ENCODE assay signal across 8 cellular contexts in the genomic region with DNA sequence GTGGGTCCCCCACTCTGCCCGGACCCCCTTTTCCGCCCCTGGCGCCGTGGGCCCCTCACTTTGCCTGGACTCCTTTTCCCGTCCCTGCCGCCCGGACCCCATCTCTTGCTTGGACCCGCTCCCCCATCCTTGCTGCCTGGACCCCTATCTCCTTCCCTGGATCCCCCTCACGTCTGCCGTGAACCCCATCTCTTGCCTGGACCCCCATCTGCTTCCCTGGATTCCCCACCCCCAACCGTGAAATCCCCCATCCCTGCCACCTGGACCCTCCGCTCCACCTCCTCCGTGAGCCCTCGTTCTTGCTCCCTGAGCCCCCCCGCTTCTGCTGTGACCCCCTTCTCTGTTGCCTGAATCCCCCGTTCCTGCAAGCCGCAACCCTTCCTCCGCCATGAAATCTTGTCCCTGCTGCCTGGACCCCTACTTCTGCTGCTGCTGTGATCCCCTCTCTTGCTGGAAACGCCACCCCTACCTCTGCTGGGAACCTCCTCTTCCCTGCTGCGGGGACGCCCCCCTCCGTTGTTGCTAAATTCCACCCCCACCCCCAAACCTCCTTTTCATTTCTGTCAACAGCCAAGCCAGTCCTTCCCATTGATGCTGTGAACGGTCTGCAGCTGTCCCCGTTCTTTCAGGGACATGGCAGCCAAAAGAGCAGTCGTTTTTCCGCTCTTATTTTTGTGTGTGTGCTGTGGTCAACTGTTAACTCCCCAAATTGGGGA. TPM values are rescaled to one million over a fixed set of nuclear protein-coding genes. Genes with fewer than 3 reads are reported as not detected.
DNase-seq lines count a peak whose midpoint lies in the region; ATAC-seq and TF ChIP-seq lines count a peak whose summit lies in the region.

No MANE protein-coding gene starts in this region.

- H3K36me3 ChIP-seq in DND-41 (ENCODE audit: insufficient read depth, low read length) (peaks cover 44% of the 10 kb centered on the region), thymus (ENCODE audit: control insufficient read depth, insufficient read depth) (peaks cover 29% of the 10 kb centered on the region)

- no peaks in the 10 kb centered on the region; the same call in none of the 2 replicates for H4K20me1 ChIP-seq in DND-41 (ENCODE audit: insufficient read depth, low read length)

- H3K4me3 ChIP-seq in DND-41 (ENCODE audit: low read depth in 1 of 2, low read length in 2 of 2) (peak overlapping the region; percentile 84 to 90; a peak in 3 of 4 replicates), NB4 (ENCODE audit: low read depth, low read length) (peak overlapping the region; percentile 51), cardiac fibroblast (replicated peaks in 1 of 2; ENCODE audit: low read depth in 2 of 2, low read length in 2 of 2) (peak overlapping the region; percentile 86 to 96), thymus (ENCODE audit: low read length) (peak overlapping the region; percentile 94)

- DNase-seq in DND-41 (peak; percentile 20), NB4 (ENCODE audit: low read depth) (peak; percentile 30), cardiac fibroblast (ENCODE audit: low read depth in 2 of 2) (peak; percentile 19 to 39), medulla oblongata (ENCODE audit: extremely low spot score) (peak; percentile 64), NCI-H2107 treated with DMSO at 0.1 percent for 48 hours (lab: John Stamatoyannopoulos, UW; ENCODE audit: unreplicated experiment) (no peak)
- DNase-seq in stimulated activated CD4-positive, alpha-beta T cell treated with anti-CD3 and anti-CD28 coated beads, Interleukin-1b, Interleukin-23, amount 100 ng/mL, for 48 hours = no peak
- no peak for DNase-seq in activated CD8-positive, alpha-beta memory T cell treated with anti-CD3 and anti-CD28 coated beads, Interleukin-2, amount 50 U/mL, for 48 hours

- peaks cover 34% of the 10 kb centered on the region for H3K4me1 ChIP-seq in DND-41 (ENCODE audit: insufficient read depth, low read length)
- peaks cover 16% of the 10 kb centered on the region for H3K4me1 ChIP-seq in thymus (ENCODE audit: control insufficient read depth, insufficient read depth, low read length)

- TF ChIP-seq CTCF in DND-41 (IDR thresholded peaks at IDR 0.05; ENCODE audit: borderline replicate concordance, extremely low read depth, low read length, poor library complexity, severe bottlenecking) (no peak), NB4 (IDR thresholded peaks at IDR 0.05; ENCODE audit: low read depth, low read length) (no peak), cardiac fibroblast (IDR thresholded peaks at IDR 0.05; ENCODE audit: low read depth, low read length) (no peak)

- peak overlapping the region; percentile 97 for H3K9ac ChIP-seq in DND-41 (ENCODE audit: low read depth, low read length)

- peak overlapping the region; percentile 88 for H3K4me2 ChIP-seq in DND-41 (ENCODE audit: insufficient read depth, low read length)

- H3K9me3 ChIP-seq in DND-41 (ENCODE audit: insufficient read depth, low read length, severe bottlenecking) (no peaks in the 10 kb centered on the region), thymus (ENCODE audit: control insufficient read depth) (no peaks in the 10 kb centered on the region)

- TF ChIP-seq POLR2A in NB4 (IDR thresholded peaks at IDR 0.05; ENCODE audit: extremely low read depth, insufficient read length) = no peak

- no peak for ATAC-seq in DND-41 (ENCODE audit: insufficient read depth, low read depth)

- 3% methylated on average over 26 of the region's 26 CpGs for WGBS in thymus

- H3K27me3 ChIP-seq in DND-41 (ENCODE audit: insufficient read depth, low read length, poor library complexity) (no peaks in the 10 kb centered on the region), thymus (ENCODE audit: control insufficient read depth, insufficient read depth) (no peaks in the 10 kb centered on the region)

- H2AFZ ChIP-seq in DND-41 (ENCODE audit: low read depth, low read length) = peak overlapping the region; percentile 62

- H3K79me2 ChIP-seq in DND-41 (ENCODE audit: insufficient read depth, low read length) = peaks cover 36% of the 10 kb centered on the region

- H3K27ac ChIP-seq in DND-41 (ENCODE audit: low read length) (peak overlapping the region; percentile 74), thymus (ENCODE audit: low read depth) (peak overlapping the region; percentile 8)

RNA-seq across cellular contexts. Expression of gene NDUFS7, which starts 28.3 kb away (rescaled TPM):
- 61.8 TPM for polyA plus RNA-seq in thymus

RNA-seq across cellular contexts. Expression of gene GAMT, which starts 45.9 kb away (rescaled TPM):
- 19.1 TPM for polyA plus RNA-seq in thymus

RNA-seq across cellular contexts. Expression of gene DAZAP1, which starts 52.0 kb away (rescaled TPM):
- 112 TPM for polyA plus RNA-seq in thymus

Comparison
In these comparisons a context has a peak if more than half of its experiments do, and no peak if none do; other contexts are left out.
1. DNase-seq: peak in DND-41 (single experiment), NB4 (single experiment), cardiac fibroblast (2 of 2) and medulla oblongata (single experiment); none in stimulated activated CD4-positive, alpha-beta T cell treated with anti-CD3 and anti-CD28 coated beads, Interleukin-1b, Interleukin-23, amount 100 ng/mL, for 48 hours (single experiment), activated CD8-positive, alpha-beta memory T cell treated with anti-CD3 and anti-CD28 coated beads, Interleukin-2, amount 50 U/mL, for 48 hours (single experiment) and NCI-H2107 treated with DMSO at 0.1 percent for 48 hours (single experiment).
2. Peak in every context shown above with its lines, with median percentiles within 50 percentile points of each other: H3K4me3 ChIP-seq.